In genomic region chr21:27722095-27722494, GRCh38 we compare ENCODE assay signal across 28 cellular contexts.
DNase-seq lines count a peak whose midpoint lies in the region; ATAC-seq and TF ChIP-seq lines count a peak whose summit lies in the region.
"Had no signal": no experiment of that assay in that cellular context is flagged by ENCODE, and none has a peak within 500 bp of the region (broad histone marks: within the 10 kb centered on the region; RNA-seq: fewer than 3 reads in every experiment).

No MANE protein-coding gene starts in this region.

- BruUV-seq in Caco-2 (replicated peaks; lab: Mats Ljungman, UMichigan) = no TSS peak

- no peak overlapping the region for H3K9ac ChIP-seq in mesendoderm (ENCODE audit: low read length)
- H3K9ac ChIP-seq: GM23248, KMS-11, SK-N-SH had no signal

- H2BK120ac ChIP-seq in mesendoderm (ENCODE audit: low read depth, low read length) = no peak overlapping the region

- peaks cover 18% of the 10 kb centered on the region for H3K4me1 ChIP-seq in Caco-2
- H3K4me1 ChIP-seq in RWPE2 (ENCODE audit: insufficient read depth, poor library complexity, severe bottlenecking) = no peaks in the 10 kb centered on the region
- H3K4me1 ChIP-seq in hepatocyte (ENCODE audit: insufficient read depth) = no peaks in the 10 kb centered on the region
- no peaks in the 10 kb centered on the region for H3K4me1 ChIP-seq in mesendoderm (ENCODE audit: control insufficient read depth, low read depth, low read length)
- H3K4me1 ChIP-seq: gastroesophageal sphincter had no signal

- no peaks in the 10 kb centered on the region for H3K27me3 Mint-ChIP-seq in Caco-2 (ENCODE audit: insufficient read depth, unreplicated experiment)
- peaks cover 9% of the 10 kb centered on the region for H3K27me3 Mint-ChIP-seq in activated T-cell treated with anti-CD3 and anti-CD28 coated beads, Interleukin-2, amount 50 U/mL, for 72 hours (ENCODE audit: low read depth)
- H3K27me3 Mint-ChIP-seq: dendritic cell treated with granulocyte-macrophage colony-stimulating factor and Interleukin-4, amounts not matched to agents 40 ng/mL and 50 ng/mL, for 4 days had no signal

- intact Hi-C loops in Caco-2 (cut with micrococcal nuclease; ENCODE audit: unreplicated experiment) = no loop called here

- H3K4ac ChIP-seq in mesendoderm (ENCODE audit: low read depth, low read length) = no peak overlapping the region

- ATAC-seq in RWPE2 (ENCODE audit: low read depth) = peak; percentile 60; the same call in 1 of the 3 replicates
- no peak for ATAC-seq in activated T-cell treated with anti-CD3 and anti-CD28 coated beads, Interleukin-2, amount 50 U/mL, for 72 hours (replicated peaks in 1 of 2)
- ATAC-seq: gastroesophageal sphincter; left ventricle myocardium superior; naive thymus-derived CD8-positive, alpha-beta T cell had no signal

- H3K9me3 ChIP-seq in Caco-2 (peaks cover 7% of the 10 kb centered on the region; the same call in 1 of the 2 replicates), RWPE2 (ENCODE audit: severe bottlenecking) (no peaks in the 10 kb centered on the region), hepatocyte (ENCODE audit: low read depth) (no peaks in the 10 kb centered on the region)
- H3K9me3 ChIP-seq: gastroesophageal sphincter, sigmoid colon, SK-N-SH, transverse colon had no signal

- no peaks in the 10 kb centered on the region for H3K36me3 Mint-ChIP-seq in Caco-2 (ENCODE audit: insufficient read depth, unreplicated experiment)
- H3K36me3 Mint-ChIP-seq in activated T-cell treated with anti-CD3 and anti-CD28 coated beads, Interleukin-2, amount 50 U/mL, for 72 hours (ENCODE audit: insufficient read depth in 2 of 2) = no peaks in the 10 kb centered on the region
- H3K36me3 Mint-ChIP-seq: naive thymus-derived CD8-positive, alpha-beta T cell had no signal

- no peaks in the 10 kb centered on the region for H3K9me3 Mint-ChIP-seq in Caco-2 (ENCODE audit: unreplicated experiment)
- H3K9me3 Mint-ChIP-seq in activated T-cell treated with anti-CD3 and anti-CD28 coated beads, Interleukin-2, amount 50 U/mL, for 72 hours = peaks cover 0 to 6% of the 10 kb centered on the region in 2 donors
- H3K9me3 Mint-ChIP-seq: T-helper 1 cell treated with Interleukin-12 subunit alpha and Interleukin-12 subunit beta and Interleukin-4 antibody, amounts not matched to agents 30 μg/mL and 1 μg/mL, for 36 hours had no signal

- H3K36me3 ChIP-seq in Caco-2 (ENCODE audit: control insufficient read depth, insufficient read depth, low read length) = no peaks in the 10 kb centered on the region
- H3K36me3 ChIP-seq in RWPE2 (ENCODE audit: low read depth) = no peaks in the 10 kb centered on the region
- H3K36me3 ChIP-seq in hepatocyte (replicated peaks; ENCODE audit: insufficient read depth, low read depth) = no peaks in the 10 kb centered on the region
- no peaks in the 10 kb centered on the region for H3K36me3 ChIP-seq in mesendoderm (ENCODE audit: control insufficient read depth, insufficient read depth, low read length)
- H3K36me3 ChIP-seq: gastroesophageal sphincter, sigmoid colon, transverse colon had no signal

- H2AK5ac ChIP-seq in mesendoderm (ENCODE audit: low read length) = no peak overlapping the region

- H3K27ac Mint-ChIP-seq in Caco-2 (ENCODE audit: unreplicated experiment) = peak overlapping the region; percentile 83
- H3K27ac Mint-ChIP-seq in activated T-cell treated with anti-CD3 and anti-CD28 coated beads, Interleukin-2, amount 50 U/mL, for 72 hours = no peak overlapping the region
- H3K27ac Mint-ChIP-seq: dendritic cell treated with granulocyte-macrophage colony-stimulating factor and Interleukin-4, amounts not matched to agents 40 ng/mL and 50 ng/mL, for 4 days; naive thymus-derived CD8-positive, alpha-beta T cell; T-helper 1 cell treated with Interleukin-12 subunit alpha and Interleukin-12 subunit beta and Interleukin-4 antibody, amounts not matched to agents 30 μg/mL and 1 μg/mL, for 36 hours had no signal

- H4K8ac ChIP-seq in mesendoderm (ENCODE audit: low read depth, low read length) = no peak overlapping the region

- no peak overlapping the region for H2BK5ac ChIP-seq in mesendoderm (ENCODE audit: low read length)

- DNase-seq in Caco-2 (peak; percentile 18 to 50), RWPE2 (ENCODE audit: low spot score) (no peak), hepatocyte (ENCODE audit: low spot score) (peak; percentile 22), mesendoderm (peak; percentile 41), NCI-H1092 (lab: John Stamatoyannopoulos, UW) (no peak)
- no peak for DNase-seq in activated CD4-positive, alpha-beta T cell treated with anti-CD3 and anti-CD28 coated beads for 1 hour
- DNase-seq in effector CD8-positive, alpha-beta T cell (lab: John Stamatoyannopoulos, UW) = no peak
- DNase-seq in activated T-cell treated with anti-CD3 and anti-CD28 coated beads, Interleukin-2, amount 50 U/mL, for 72 hours = no peak
- DNase-seq: 8988T; activated CD4-positive, alpha-beta T cell treated with anti-CD3 and anti-CD28 coated beads, Interleukin-2, amount 50 U/mL, for 48 hours; activated naive CD4-positive, alpha-beta T cell treated with Interleukin-2 at 50 U/mL for 16 hours; DND-41; GM23248; left ventricle myocardium superior; midbrain; naive thymus-derived CD8-positive, alpha-beta T cell; NCI-H1417 treated with DMSO at 0.1 percent for 48 hours; NCI-H2081; NCI-H526; OCI-M1; sigmoid colon; SK-N-SH; stimulated activated CD4-positive, alpha-beta T cell treated with anti-CD3 and anti-CD28 coated beads, Interleukin-4, amount 100 ng/mL, for 24 hours; transverse colon had no signal

- peak overlapping the region; percentile 4 for H3K4me2 ChIP-seq in hepatocyte
- H3K4me2 ChIP-seq in mesendoderm (ENCODE audit: low read length) = no peak overlapping the region
- H3K4me2 ChIP-seq: KMS-11, SK-N-SH had no signal

- H3K4me3 ChIP-seq in Caco-2 (ENCODE audit: low read depth, low read length) (no peak overlapping the region), RWPE2 (ENCODE audit: severe bottlenecking) (no peak overlapping the region), hepatocyte (no peak overlapping the region), mesendoderm (ENCODE audit: low read length) (no peak overlapping the region)
- H3K4me3 ChIP-seq: gastroesophageal sphincter, GM23248, sigmoid colon, transverse colon had no signal

- no peak overlapping the region for H2AFZ ChIP-seq in hepatocyte
- H2AFZ ChIP-seq: GM23248 had no signal

- H3K18ac ChIP-seq in mesendoderm (ENCODE audit: low read length) = no peak overlapping the region

- H3K4me1 Mint-ChIP-seq in Caco-2 (ENCODE audit: low read depth, unreplicated experiment) = peaks cover 10% of the 10 kb centered on the region
- no peaks in the 10 kb centered on the region for H3K4me1 Mint-ChIP-seq in activated T-cell treated with anti-CD3 and anti-CD28 coated beads, Interleukin-2, amount 50 U/mL, for 72 hours (ENCODE audit: low read depth)
- H3K4me1 Mint-ChIP-seq: naive thymus-derived CD8-positive, alpha-beta T cell had no signal

- H3K56ac ChIP-seq in mesendoderm (ENCODE audit: low read length) = no peak overlapping the region

- no peaks in the 10 kb centered on the region for H3K79me1 ChIP-seq in mesendoderm (ENCODE audit: low read length)

- H3K23ac ChIP-seq in mesendoderm (ENCODE audit: low read length) = no peak overlapping the region

- peak overlapping the region; percentile 44 for H3K4me3 Mint-ChIP-seq in Caco-2 (ENCODE audit: unreplicated experiment)
- H3K4me3 Mint-ChIP-seq in activated T-cell treated with anti-CD3 and anti-CD28 coated beads, Interleukin-2, amount 50 U/mL, for 72 hours = no peak overlapping the region
- H3K4me3 Mint-ChIP-seq: dendritic cell treated with granulocyte-macrophage colony-stimulating factor and Interleukin-4, amounts not matched to agents 40 ng/mL and 50 ng/mL, for 4 days; naive thymus-derived CD8-positive, alpha-beta T cell; T-helper 1 cell treated with Interleukin-12 subunit alpha and Interleukin-12 subunit beta and Interleukin-4 antibody, amounts not matched to agents 30 μg/mL and 1 μg/mL, for 36 hours had no signal

- H3K27ac ChIP-seq in RWPE2 (ENCODE audit: poor library complexity, severe bottlenecking) (no peak overlapping the region), hepatocyte (peak overlapping the region; percentile 64), mesendoderm (ENCODE audit: low read depth, low read length) (no peak overlapping the region)
- H3K27ac ChIP-seq: gastroesophageal sphincter, GM23248, KMS-11, sigmoid colon, transverse colon had no signal

- no peak overlapping the region for H4K5ac ChIP-seq in mesendoderm (ENCODE audit: low read length)

- CTCF ChIA-PET in Caco-2 (lab: Charles Lee) = no interaction called here

- no peaks in the 10 kb centered on the region for H3K9me2 ChIP-seq in hepatocyte (replicated peaks; ENCODE audit: insufficient read depth)
- H3K9me2 ChIP-seq: SK-N-SH had no signal

- TF ChIP-seq CTCF in Caco-2 (IDR thresholded peaks at IDR 0.05; ENCODE audit: insufficient read depth in 1 of 2, low read depth in 1 of 2, low read length in 1 of 2, severe bottlenecking in 1 of 2, unreplicated experiment in 1 of 2) = no peak
- no peak for TF ChIP-seq CTCF in RWPE2 (IDR thresholded peaks at IDR 0.05; ENCODE audit: poor library complexity, severe bottlenecking)
- no peak for TF ChIP-seq CTCF in hepatocyte (IDR thresholded peaks at IDR 0.05; ENCODE audit: poor library complexity)

- no peaks in the 10 kb centered on the region for H3K79me2 ChIP-seq in hepatocyte
- H3K79me2 ChIP-seq in mesendoderm (ENCODE audit: control insufficient read depth, insufficient read depth, low read length) = no peaks in the 10 kb centered on the region

- no peak overlapping the region for H2BK15ac ChIP-seq in mesendoderm (replicated peaks; ENCODE audit: low read depth)

- H3K27me3 ChIP-seq in Caco-2 (replicated peaks; ENCODE audit: control insufficient read depth, insufficient read depth, low read length) (no peaks in the 10 kb centered on the region), RWPE2 (ENCODE audit: insufficient read depth, poor library complexity, severe bottlenecking) (no peaks in the 10 kb centered on the region), hepatocyte (no peaks in the 10 kb centered on the region), mesendoderm (ENCODE audit: insufficient read depth, low read length, poor library complexity) (no peaks in the 10 kb centered on the region)
- H3K27me3 ChIP-seq: gastroesophageal sphincter, sigmoid colon, transverse colon had no signal

- H4K20me1 ChIP-seq in hepatocyte (ENCODE audit: insufficient read depth, poor library complexity, severe bottlenecking) = no peaks in the 10 kb centered on the region

- POLR2A ChIA-PET in Caco-2 (lab: Charles Lee) = no interaction called here

Comparison
In these comparisons a context has a peak if more than half of its experiments do, and no peak if none do; other contexts are left out.
1. DNase-seq: peak in Caco-2 (2 of 2), hepatocyte (single experiment) and mesendoderm (single experiment); none in RWPE2 (single experiment), activated CD4-positive, alpha-beta T cell treated with anti-CD3 and anti-CD28 coated beads for 1 hour (single experiment), NCI-H1092 (single experiment), effector CD8-positive, alpha-beta T cell (single experiment) and activated T-cell treated with anti-CD3 and anti-CD28 coated beads, Interleukin-2, amount 50 U/mL, for 72 hours (0 of 2).